8 cellular contexts compared by ENCODE assay signal in genomic region chr7:33108591-33108930, GRCh38. TPM values are rescaled to one million over a fixed set of nuclear protein-coding genes. Genes with fewer than 3 reads are reported as not detected.
DNase-seq lines count a peak whose midpoint lies in the region; ATAC-seq and TF ChIP-seq lines count a peak whose summit lies in the region.

No MANE protein-coding gene starts in this region.

- H3K27me3 ChIP-seq in psoas muscle (ENCODE audit: insufficient read depth in 3 of 3, low read length in 2 of 3) = no peaks in the 10 kb centered on the region

- intact Hi-C loops in Right ventricle myocardium superior (cut with DNase I) (loop anchor here (10.0 kb wide), 1 partner anchor 304 kb away; no protein-coding TSS in a partner anchor), Right ventricle myocardium inferior (cut with DNase I) (loop anchor here (2.0 to 10.0 kb wide), 4 partner anchors 46 to 344 kb away; partner anchors contain the start of gene NT5C3A), psoas muscle (cut with DNase I) (loop anchor here (5.0 to 10.0 kb wide), 5 partner anchors 41 to 334 kb away; partner anchors contain the start of gene NT5C3A (in 1 of the 2))

- in situ Hi-C loops in GM13976 (cut with MboI; ENCODE audit: low sequenced_read_pairs, unreplicated experiment) = loop anchor here (25.0 kb wide), 2 partner anchors 321 to 621 kb away; partner anchors contain the start of genes AVL9 and LSM5

- no peaks in the 10 kb centered on the region for H3K9me3 ChIP-seq in psoas muscle

- WGBS in psoas muscle, 3 donors = 0% methylated on average over 7 of the region's 7 CpGs

- peaks cover 37% of the 10 kb centered on the region for H3K4me1 ChIP-seq in psoas muscle

- DNase-seq in Right ventricle myocardium superior (no peak), Right ventricle myocardium inferior (ENCODE audit: missing footprints) (no peak), HK-2 (ENCODE audit: unreplicated experiment) (peak; percentile 19), fibroblast of pulmonary artery (ENCODE audit: low read depth) (no peak), psoas muscle (no peak), GM13976 (ENCODE audit: low spot score) (no peak)

- H3K4me3 ChIP-seq in WI38 (ENCODE audit: low read depth, low read length) (peak overlapping the region; percentile 85), fibroblast of pulmonary artery (replicated peaks; ENCODE audit: low read depth, low read length) (peak overlapping the region; percentile 83), psoas muscle (peak overlapping the region; percentile 96)

- H3K27ac ChIP-seq in psoas muscle = peak overlapping the region; percentile 80

- ATAC-seq in Right ventricle myocardium superior (ENCODE audit: poor library complexity) (peak; percentile 3), Right ventricle myocardium inferior (no peak), psoas muscle (peak in 1 of 4 donors; percentile 20), GM19467 (IDR thresholded peaks at IDR 0.05; ENCODE audit: unreplicated experiment) (no peak)

- H3K36me3 ChIP-seq in psoas muscle (ENCODE audit: insufficient read depth in 1 of 2, low read depth in 1 of 2) = peaks cover 0 to under 1% of the 10 kb centered on the region in 2 donors

- TF ChIP-seq CTCF in WI38 (IDR thresholded peaks at IDR 0.05; ENCODE audit: low read depth, low read length) (no peak), fibroblast of pulmonary artery (IDR thresholded peaks at IDR 0.05; ENCODE audit: low read length, missing control alignments) (peak; percentile 11), psoas muscle (IDR thresholded peaks at IDR 0.05) (no peak), GM13976 (IDR thresholded peaks at IDR 0.05; ENCODE audit: borderline replicate concordance, control extremely low read depth, extremely low read depth, insufficient read depth, missing control alignments) (no peak)

RNA-seq across cellular contexts. Expression of gene RP9, which starts 0.6 kb away (rescaled TPM):
- total RNA-seq in Right ventricle myocardium superior = 20.1 TPM
- total RNA-seq in Right ventricle myocardium inferior = 20.0 TPM
- 10 to 100 TPM; 15.4 to 27.6 (median 16.8) TPM for total RNA-seq in psoas muscle
- 10 to 100 TPM; 23.1 to 27.0 (median 25.0) TPM for polyA plus RNA-seq in psoas muscle

RNA-seq across cellular contexts. Expression of gene BBS9, which starts 20.8 kb away (rescaled TPM):
- total RNA-seq in Right ventricle myocardium superior (8.7 TPM), Right ventricle myocardium inferior (10.2 TPM), psoas muscle (1 to 10 TPM; 3.2 to 6.5 (median 4.3) TPM)
- 1 to 10 TPM; 2.7 to 7.3 (median 3.3) TPM for polyA plus RNA-seq in psoas muscle

RNA-seq across cellular contexts. Expression of gene NT5C3A, which starts 46.0 kb away (rescaled TPM):
- total RNA-seq in Right ventricle myocardium superior (21.6 TPM), Right ventricle myocardium inferior (25.5 TPM), psoas muscle (10 to 100 TPM; 34.4 to 47.2 (median 42.5) TPM)
- 100 to 1,000 TPM in 1 of 3 donors, 10 to 100 TPM in 2; 17.6 to 108 (median 57.3) TPM for polyA plus RNA-seq in psoas muscle
